ENCODE assay signal across 11 cellular contexts in genomic region chr3:143329567-143330164, GRCh38.
DNase-seq lines count a peak whose midpoint lies in the region; ATAC-seq, FAIRE-seq and TF ChIP-seq lines count a peak whose summit lies in the region.
"Had no signal": no experiment of that assay in that cellular context is flagged by ENCODE, and none has a peak within 500 bp of the region (broad histone marks: within the 10 kb centered on the region; RNA-seq: fewer than 3 reads in every experiment).

No MANE protein-coding gene starts in this region.

- no peak overlapping the region for H2AK5ac ChIP-seq in H1 (ENCODE audit: low read depth, low read length)

- no peak overlapping the region for H4K8ac ChIP-seq in H1 (ENCODE audit: extremely low read depth, insufficient read depth, low read length)

- H4K5ac ChIP-seq in H1 (ENCODE audit: insufficient read length, low read depth, low read length): no peak overlapping the region

- no peak overlapping the region for H2BK120ac ChIP-seq in H1 (replicated peaks; ENCODE audit: low read depth, low read length)

- no peak overlapping the region for H3K4ac ChIP-seq in H1 (replicated peaks; ENCODE audit: insufficient read length, low read depth, low read length)

- H3K56ac ChIP-seq in H1 (replicated peaks; ENCODE audit: insufficient read length, low read depth, low read length): no peak overlapping the region

- no peak overlapping the region for H2BK20ac ChIP-seq in H1 (ENCODE audit: low read length)

- no peaks in the 10 kb centered on the region for H3K79me1 ChIP-seq in H1 (ENCODE audit: low read depth, low read length)

- H3K4me1 ChIP-seq in H1 (replicated peaks in 1 of 4; ENCODE audit: control insufficient read depth in 3 of 4, insufficient read depth in 4 of 4, low read length in 3 of 4): peaks cover 0 to 3% (median 0%) of the 10 kb centered on the region in 4 experiments; a peak in 2 of 7 replicates

- no peak for TF ChIP-seq POLR2A in H1 (IDR thresholded peaks at IDR 0.05; ENCODE audit: control extremely low read depth in 1 of 2, low read depth in 2 of 2, low read length in 2 of 2)

- H3K18ac ChIP-seq in H1 (ENCODE audit: extremely low read depth, low read length): no peak overlapping the region

- H3K27ac Mint-ChIP-seq in neural crest cell (ENCODE audit: unreplicated experiment) (peak overlapping the region; percentile 95), T-helper 17 cell (no peak overlapping the region)
- H3K27ac Mint-ChIP-seq in activated CD8-positive, alpha-beta T cell treated with anti-CD3 and anti-CD28 coated beads, Interleukin-2, amount 10 ng/mL, durations not matched to agents 7 days and 5 days: no peak overlapping the region

- no peak for TF ChIP-seq CTCF in H1 (IDR thresholded peaks at IDR 0.05; ENCODE audit: control extremely low read depth in 1 of 3, insufficient read depth in 1 of 3, low read depth in 1 of 3, low read length in 3 of 3)
- TF ChIP-seq CTCF in neural crest cell (conservative IDR thresholded peaks at IDR 0.05): no peak

- no peaks in the 10 kb centered on the region for H3K27me3 Mint-ChIP-seq in neural crest cell (ENCODE audit: low read depth)
- no peaks in the 10 kb centered on the region for H3K27me3 Mint-ChIP-seq in T-helper 17 cell
- no peaks in the 10 kb centered on the region for H3K27me3 Mint-ChIP-seq in activated CD8-positive, alpha-beta T cell treated with anti-CD3 and anti-CD28 coated beads, Interleukin-2, amount 10 ng/mL, durations not matched to agents 7 days and 5 days (ENCODE audit: low read depth)

- H3K9me3 ChIP-seq in H1 (ENCODE audit: insufficient read depth in 2 of 2, low read depth in 1 of 2, low read length in 1 of 2) (no peaks in the 10 kb centered on the region), T-helper 17 cell (ENCODE audit: control insufficient read depth, low read length, poor library complexity, severe bottlenecking) (no peaks in the 10 kb centered on the region)

- H3K27ac ChIP-seq in H1 (ENCODE audit: low read depth, low read length): no peak overlapping the region

- H4K20me1 ChIP-seq in H1 (replicated peaks in 1 of 2; ENCODE audit: control insufficient read depth in 1 of 2, insufficient read depth in 2 of 2, low read length in 2 of 2): no peaks in the 10 kb centered on the region

- no peaks in the 10 kb centered on the region for H3K9me3 Mint-ChIP-seq in neural crest cell
- no peaks in the 10 kb centered on the region for H3K9me3 Mint-ChIP-seq in activated CD8-positive, alpha-beta T cell treated with anti-CD3 and anti-CD28 coated beads, Interleukin-2, amount 10 ng/mL, durations not matched to agents 7 days and 5 days (ENCODE audit: insufficient read depth)

- H2BK12ac ChIP-seq in H1 (ENCODE audit: low read depth, low read length): no peak overlapping the region

- H2AFZ ChIP-seq in H1 (ENCODE audit: low read length): peak overlapping the region; percentile 45; the same call in 1 of the 2 replicates

- no peak overlapping the region for H4K91ac ChIP-seq in H1 (replicated peaks; ENCODE audit: insufficient read length, low read length)

- H2BK15ac ChIP-seq in H1 (ENCODE audit: low read length): no peak overlapping the region

- 84% methylated on average over 19 of the region's 19 CpGs; no CpG with 5 or more reads in 1 of the 2 experiments for WGBS in H1 (ENCODE audit: extremely low coverage in 1 of 2, insufficient coverage in 1 of 2, insufficient read length in 1 of 2, insufficient replicate concordance in 2 of 2, low coverage in 1 of 2, low lambda C conversion rate in 2 of 2, missing lambda C conversion rate in 1 of 2), 2 experiments

- DNase-seq in DMS 273 treated with DMSO at 0.1 percent for 48 hours (lab: John Stamatoyannopoulos, UW): peak; percentile 70
- peak; percentile 68 to 73 for DNase-seq in NCI-H524 (lab: John Stamatoyannopoulos, UW)
- DNase-seq in H1 (ENCODE audit: low read depth in 1 of 2, low spot score in 2 of 2): no peak
- no peak for DNase-seq in neural crest cell (ENCODE audit: low read depth, low spot score)
- no peak for DNase-seq in T-helper 17 cell
- DNase-seq in stimulated activated naive CD4-positive, alpha-beta T cell treated with Interleukin-2 at 50 U/mL for 16 hours (lab: John Stamatoyannopoulos, UW): no peak
- no peak for DNase-seq in activated CD8-positive, alpha-beta T cell treated with anti-CD3 and anti-CD28 coated beads, Interleukin-2, amount 10 ng/mL, durations not matched to agents 7 days and 5 days

- H3K4me1 Mint-ChIP-seq in neural crest cell (peaks cover 13% of the 10 kb centered on the region), T-helper 17 cell (peaks cover 5% of the 10 kb centered on the region)
- peaks cover 5% of the 10 kb centered on the region for H3K4me1 Mint-ChIP-seq in activated CD8-positive, alpha-beta T cell treated with anti-CD3 and anti-CD28 coated beads, Interleukin-2, amount 10 ng/mL, durations not matched to agents 7 days and 5 days (ENCODE audit: low read depth)

- CTCF ChIA-PET in H1 (lab: Charles Lee; ENCODE audit: partially characterized antibody): interaction anchor here (1.1 to 1.8 kb wide), 2 partner anchors 9 to 315 kb away, joined by 3 to 9 read pairs; no protein-coding TSS in a partner anchor
- CTCF ChIA-PET in activated CD8-positive, alpha-beta T cell treated with anti-CD3 and anti-CD28 coated beads, Interleukin-2, amount 10 ng/mL, durations not matched to agents 7 days and 5 days (lab: Charles Lee): no interaction called here

- H2BK5ac ChIP-seq in H1 (ENCODE audit: low read depth, low read length): no peak overlapping the region

- H3K14ac ChIP-seq in H1 (ENCODE audit: insufficient read length): no peak overlapping the region

- TF ChIP-seq EP300 in H1 (IDR thresholded peaks at IDR 0.05; ENCODE audit: borderline replicate concordance in 1 of 2, low read depth in 2 of 2, low read length in 2 of 2): no peak

- TF ChIP-seq RAD21 in H1 (IDR thresholded peaks at IDR 0.05 in 1 of 2, conservative IDR thresholded peaks at IDR 0.05 in 1 of 2; ENCODE audit: low read depth in 2 of 2, low read length in 2 of 2): no peak

- no peak for FAIRE-seq in H1 (lab: Jason Lieb, UNC)
- FAIRE-seq: GM12878 had no signal

- H3K36me3 Mint-ChIP-seq in neural crest cell (ENCODE audit: low read depth) (no peaks in the 10 kb centered on the region), T-helper 17 cell (ENCODE audit: low read depth) (peaks cover 2% of the 10 kb centered on the region)
- no peaks in the 10 kb centered on the region for H3K36me3 Mint-ChIP-seq in activated CD8-positive, alpha-beta T cell treated with anti-CD3 and anti-CD28 coated beads, Interleukin-2, amount 10 ng/mL, durations not matched to agents 7 days and 5 days (ENCODE audit: low read depth)

- POLR2A ChIA-PET in H1 (lab: Charles Lee; ENCODE audit: partially characterized antibody): no interaction called here
- POLR2A ChIA-PET in activated CD8-positive, alpha-beta T cell treated with anti-CD3 and anti-CD28 coated beads, Interleukin-2, amount 10 ng/mL, durations not matched to agents 7 days and 5 days (lab: Charles Lee): no interaction called here

- no peaks in the 10 kb centered on the region for H3K36me3 ChIP-seq in H1 (ENCODE audit: control insufficient read depth in 2 of 4, insufficient read depth in 4 of 4, low read length in 3 of 4)

- no peak overlapping the region for H3K4me3 ChIP-seq in H1 (ENCODE audit: extremely low read depth in 1 of 4, insufficient read depth in 2 of 4, low read depth in 3 of 4, low read length in 4 of 4)
- H3K4me3 ChIP-seq: GM12878, lung had no signal

- no peak for ATAC-seq in T-helper 17 cell
- ATAC-seq in GM21381 (IDR thresholded peaks at IDR 0.05; ENCODE audit: unreplicated experiment): no peak
- no peak for ATAC-seq in activated CD8-positive, alpha-beta T cell treated with anti-CD3 and anti-CD28 coated beads, Interleukin-2, amount 10 ng/mL, durations not matched to agents 7 days and 5 days
- ATAC-seq: esophagus mucosa, GM12878 had no signal

- H3K4me3 Mint-ChIP-seq in neural crest cell: no peak overlapping the region
- H3K4me3 Mint-ChIP-seq in T-helper 17 cell: no peak overlapping the region
- H3K4me3 Mint-ChIP-seq in activated CD8-positive, alpha-beta T cell treated with anti-CD3 and anti-CD28 coated beads, Interleukin-2, amount 10 ng/mL, durations not matched to agents 7 days and 5 days: no peak overlapping the region

- H3K79me2 ChIP-seq in H1 (ENCODE audit: control insufficient read depth in 1 of 2, insufficient read depth in 2 of 2, low read length in 2 of 2): no peaks in the 10 kb centered on the region

- no peak overlapping the region for H3K9ac ChIP-seq in H1 (replicated peaks in 1 of 4; ENCODE audit: extremely low read depth in 1 of 4, low read depth in 3 of 4, low read length in 3 of 4)

- H3K23me2 ChIP-seq in H1 (ENCODE audit: low read depth, low read length): no peaks in the 10 kb centered on the region

- no peaks in the 10 kb centered on the region for H3K27me3 ChIP-seq in H1 (replicated peaks in 1 of 4; ENCODE audit: control insufficient read depth in 3 of 4, extremely low read depth in 1 of 4, insufficient read depth in 3 of 4, low read length in 3 of 4)

- H3K23ac ChIP-seq in H1 (ENCODE audit: insufficient read length): no peak overlapping the region

- H3K4me2 ChIP-seq in H1 (ENCODE audit: insufficient read depth in 1 of 2, low read depth in 2 of 2, low read length in 2 of 2): no peak overlapping the region

TF ChIP-seq in H1, 55 proteins besides CTCF, POLR2A, EP300 and RAD21:
- TF ChIP-seq FOSL1 (IDR thresholded peaks at IDR 0.05; ENCODE audit: insufficient read depth, low read depth, low read length) (no peak), RBBP5 (IDR thresholded peaks at IDR 0.05; ENCODE audit: borderline replicate concordance, low read depth, low read length) (no peak), KDM5A (IDR thresholded peaks at IDR 0.05; ENCODE audit: low read length) (no peak), KDM4A (IDR thresholded peaks at IDR 0.05; ENCODE audit: low read depth, low read length, severe bottlenecking) (no peak), TAF1 (IDR thresholded peaks at IDR 0.05; ENCODE audit: low read depth, low read length) (no peak), SIRT6 (IDR thresholded peaks at IDR 0.05; ENCODE audit: low read length) (no peak), BCL11A (IDR thresholded peaks at IDR 0.05; ENCODE audit: low read depth in 2 of 2, low read length in 2 of 2) (no peak), BACH1 (IDR thresholded peaks at IDR 0.05; ENCODE audit: low read length) (no peak), SAP30 (IDR thresholded peaks at IDR 0.05; ENCODE audit: insufficient read depth, insufficient replicate concordance, low read length) (no peak), CREB1 (IDR thresholded peaks at IDR 0.05) (no peak), SP4 (IDR thresholded peaks at IDR 0.05; ENCODE audit: low read length) (no peak), GTF2F1 (IDR thresholded peaks at IDR 0.05; ENCODE audit: borderline replicate concordance, low read depth, low read length) (no peak), TCF12 (IDR thresholded peaks at IDR 0.05; ENCODE audit: low read depth, low read length) (no peak)

Comparison
In these comparisons a context has a peak if more than half of its experiments do, and no peak if none do; other contexts are left out.
1. DNase-seq: peak in DMS 273 treated with DMSO at 0.1 percent for 48 hours (single experiment) and NCI-H524 (2 of 2); none in H1 (0 of 2), neural crest cell (single experiment), T-helper 17 cell (0 of 3), stimulated activated naive CD4-positive, alpha-beta T cell treated with Interleukin-2 at 50 U/mL for 16 hours (single experiment) and activated CD8-positive, alpha-beta T cell treated with anti-CD3 and anti-CD28 coated beads, Interleukin-2, amount 10 ng/mL, durations not matched to agents 7 days and 5 days (single experiment).